In genomic region chr2:118786691-118787090, GRCh38 we compare ENCODE assay signal across 30 cellular contexts.
"Had no signal": no experiment of that assay in that cellular context is flagged by ENCODE, and none has a peak within 500 bp of the region (broad histone marks: within the 10 kb centered on the region; RNA-seq: fewer than 3 reads in every experiment).

No MANE protein-coding gene starts in this region.

- H3K9ac ChIP-seq: neural progenitor cell had no signal

- H3K27ac Mint-ChIP-seq: immature natural killer cell; naive thymus-derived CD8-positive, alpha-beta T cell; nephron; neural progenitor cell; progenitor cell of endocrine pancreas; stimulated activated naive B cell treated with anti-CD40 and anti-IgM and Interleukin-4, amounts not matched to agents 10 μg/mL and 1 μg/mL and 100 μg/mL, for 72 hours had no signal

- H3K27me3 ChIP-seq: ovary, right atrium auricular region, right lobe of liver, testis, thyroid gland, transverse colon, upper lobe of left lung, vagina had no signal

- H2AFZ ChIP-seq: neural progenitor cell had no signal

- H3K27ac ChIP-seq: lower lobe of right lung, neural progenitor cell, neutrophil, ovary, right atrium auricular region, right lobe of liver, skin epidermis, stomach, testis, thyroid gland, transverse colon, upper lobe of left lung, vagina had no signal

- H3K4me3 Mint-ChIP-seq: immature natural killer cell; naive thymus-derived CD8-positive, alpha-beta T cell; nephron; neural progenitor cell; stimulated activated naive B cell treated with anti-CD40 and anti-IgM and Interleukin-4, amounts not matched to agents 10 μg/mL and 1 μg/mL and 100 μg/mL, for 72 hours had no signal

- H3K4me1 Mint-ChIP-seq: immature natural killer cell; naive thymus-derived CD8-positive, alpha-beta T cell; nephron; stimulated activated naive B cell treated with anti-CD40 and anti-IgM and Interleukin-4, amounts not matched to agents 10 μg/mL and 1 μg/mL and 100 μg/mL, for 72 hours had no signal

- H3K9me3 Mint-ChIP-seq: nephron; neural progenitor cell; stimulated activated naive B cell treated with anti-CD40 and anti-IgM and Interleukin-4, amounts not matched to agents 10 μg/mL and 1 μg/mL and 100 μg/mL, for 72 hours had no signal

- DNase-seq: hypothalamus; immature natural killer cell; kidney; left colon; left ventricle myocardium superior; lower lobe of right lung; mammary epithelial cell; mesenchymal stem cell; naive thymus-derived CD8-positive, alpha-beta T cell; occipital lobe; ovary; right lobe of liver; stimulated activated CD4-positive, alpha-beta T cell treated with anti-CD3 and anti-CD28 coated beads, Interleukin-12 subunit alpha, Interleukin-12 subunit beta, amount 100 ng/mL, for 4 hours; stimulated activated CD4-positive, alpha-beta T cell treated with anti-CD3 and anti-CD28 coated beads, Interleukin-15, amount 100 ng/mL, for 24 hours; stimulated activated CD4-positive, alpha-beta T cell treated with anti-CD3 and anti-CD28 coated beads, Interleukin-2, amount 100 ng/mL, for 24 hours; stimulated activated CD4-positive, alpha-beta T cell treated with anti-CD3 and anti-CD28 coated beads, Interleukin-4, amount 100 ng/mL, for 1 hour; stimulated activated naive B cell treated with anti-CD40 and anti-IgM and Interleukin-4, amounts not matched to agents 10 μg/mL and 1 μg/mL and 100 μg/mL, for 72 hours; stimulated activated naive CD8-positive, alpha-beta T cell treated with anti-CD3 and anti-CD28 coated beads, Interleukin-15, Interleukin-2, amounts not matched to agents 100 U/mL and 50 U/mL, for 24 hours; stomach; testis; thyroid gland; transverse colon had no signal

- H3K36me3 Mint-ChIP-seq: naive thymus-derived CD8-positive, alpha-beta T cell; neural progenitor cell; stimulated activated naive B cell treated with anti-CD40 and anti-IgM and Interleukin-4, amounts not matched to agents 10 μg/mL and 1 μg/mL and 100 μg/mL, for 72 hours had no signal

- H3K4me1 ChIP-seq: lower lobe of right lung, neural progenitor cell, right atrium auricular region, right lobe of liver, stomach, testis, thyroid gland, transverse colon, upper lobe of left lung, vagina had no signal

- H3K9me3 ChIP-seq: lower lobe of right lung, neutrophil, ovary, right atrium auricular region, right lobe of liver, stomach, testis, thyroid gland, transverse colon, upper lobe of left lung, vagina had no signal

- H3K4me3 ChIP-seq: lower lobe of right lung, neural progenitor cell, ovary, right atrium auricular region, right lobe of liver, skin epidermis, stomach, testis, thyroid gland, transverse colon, upper lobe of left lung, vagina had no signal

- H3K4me2 ChIP-seq: neural progenitor cell had no signal

- H3K36me3 ChIP-seq: lower lobe of right lung, neural progenitor cell, neutrophil, ovary, right atrium auricular region, right lobe of liver, stomach, thyroid gland, transverse colon, upper lobe of left lung, vagina had no signal
